ENCODE assay signal across 8 cellular contexts in genomic region chr17:67390646-67391480, GRCh38. TPM values are rescaled to one million over a fixed set of nuclear protein-coding genes. Genes with fewer than 3 reads are reported as not detected.
A peak's percentile ranks its signal among the peaks of the same experiment; 100 is the strongest.
DNase-seq lines count a peak whose midpoint lies in the region; ATAC-seq lines count a peak whose summit lies in the region.

No MANE protein-coding gene starts in this region.

- H3K27me3 ChIP-seq in SJCRH30 (no peaks in the 10 kb centered on the region), adipocyte (replicated peaks; ENCODE audit: control insufficient read depth, insufficient read depth, low read length) (no peaks in the 10 kb centered on the region)

- H3K4me3 ChIP-seq in SJCRH30 (peak overlapping the region; percentile 2; the same call in 1 of the 2 replicates), adipocyte (ENCODE audit: low read length) (peak overlapping the region; percentile 0)

- H3K9me3 ChIP-seq in SJCRH30 (replicated peaks) (no peaks in the 10 kb centered on the region), adipocyte (ENCODE audit: control insufficient read depth, low read length) (no peaks in the 10 kb centered on the region)

- no peak overlapping the region for H3K9ac ChIP-seq in adipocyte (ENCODE audit: low read length)

- no peaks in the 10 kb centered on the region for H3K36me3 ChIP-seq in SJCRH30
- no peaks in the 10 kb centered on the region for H3K36me3 ChIP-seq in adipocyte (ENCODE audit: control insufficient read depth, insufficient read depth, low read length, severe bottlenecking)

- H3K27ac ChIP-seq in SJCRH30 = no peak overlapping the region

- ATAC-seq in GM19035 (IDR thresholded peaks at IDR 0.05; ENCODE audit: unreplicated experiment) (peak; percentile 94), HG03159 (IDR thresholded peaks at IDR 0.05; ENCODE audit: unreplicated experiment) (peak; percentile 92), GM18517 (IDR thresholded peaks at IDR 0.05; ENCODE audit: unreplicated experiment) (no peak)

- peaks cover 10% of the 10 kb centered on the region for H3K4me1 ChIP-seq in SJCRH30
- H3K4me1 ChIP-seq in adipocyte (ENCODE audit: control insufficient read depth, insufficient read depth, low read length) = peaks cover 10% of the 10 kb centered on the region

- DNase-seq in AG20443 (ENCODE audit: low spot score) (peak; percentile 71), SJCRH30 (peak; percentile 70 to 80), adipocyte (ENCODE audit: low read depth) (peak; percentile 91), iris pigment epithelial cell (ENCODE audit: low read depth) (peak; percentile 93)
- peak; percentile 35 for DNase-seq in stimulated activated CD4-positive, alpha-beta T cell treated with anti-CD3 and anti-CD28 coated beads, Interleukin-4, amount 100 ng/mL, for 1 hour

RNA-seq across cellular contexts. Expression of gene PITPNC1, which starts 13.8 kb away (rescaled TPM):
- 2.9 and 3.5 TPM in 2 replicates for total RNA-seq in SJCRH30 (2014; rRNA removed; shearing (Covaris generic))

RNA-seq across cellular contexts. Expression of gene PSMD12, which starts 24.5 kb away (rescaled TPM):
- 49.6 and 69.7 TPM in 2 replicates for total RNA-seq in SJCRH30 (2014; rRNA removed; shearing (Covaris generic))

Comparison
In these comparisons a context has a peak if more than half of its experiments do, and no peak if none do; other contexts are left out.
1. DNase-seq: peak in every context shown above with its lines; median percentile 93 in iris pigment epithelial cell; 91 in adipocyte; 75 in SJCRH30; 71 in AG20443; 35 in stimulated activated CD4-positive, alpha-beta T cell treated with anti-CD3 and anti-CD28 coated beads, Interleukin-4, amount 100 ng/mL, for 1 hour.